Comparison of ENCODE assay signal across 9 cellular contexts in genomic region chr3:189305412-189305811, GRCh38.
DNase-seq lines count a peak whose midpoint lies in the region; ATAC-seq, FAIRE-seq and TF ChIP-seq lines count a peak whose summit lies in the region.
"Had no signal": no experiment of that assay in that cellular context is flagged by ENCODE, and none has a peak within 500 bp of the region (broad histone marks: within the 10 kb centered on the region; RNA-seq: fewer than 3 reads in every experiment).

No MANE protein-coding gene starts in this region.

- peak overlapping the region; percentile 83 for H3K27ac ChIP-seq in keratinocyte (ENCODE audit: control insufficient read depth, insufficient read depth, low read length)
- H3K27ac ChIP-seq: brain microvascular endothelial cell had no signal

- no peaks in the 10 kb centered on the region for H4K20me1 ChIP-seq in keratinocyte (ENCODE audit: control insufficient read depth, extremely low read depth, insufficient read depth, low read length)

- TF ChIP-seq CTCF in GM12865 (IDR thresholded peaks at IDR 0.05; ENCODE audit: insufficient read depth, low read depth, low read length, missing control alignments) = no peak
- TF ChIP-seq CTCF in keratinocyte (optimal IDR thresholded peaks at IDR 0.05 in 1 of 3, IDR thresholded peaks at IDR 0.05 in 1 of 3, conservative IDR thresholded peaks at IDR 0.05 in 1 of 3; ENCODE audit: extremely low read depth in 1 of 3, insufficient read depth in 2 of 3, low read length in 3 of 3) = no peak

- no peaks in the 10 kb centered on the region for H3K9me3 ChIP-seq in keratinocyte (ENCODE audit: control insufficient read depth, low read depth, low read length)

- H3K79me2 ChIP-seq in keratinocyte (ENCODE audit: control insufficient read depth, insufficient read depth, low read length) = no peaks in the 10 kb centered on the region

- ATAC-seq in GM19468 (IDR thresholded peaks at IDR 0.05; ENCODE audit: extremely low read depth, unreplicated experiment) = peak; percentile 31
- ATAC-seq in HG03565 (IDR thresholded peaks at IDR 0.05; ENCODE audit: unreplicated experiment) = peak; percentile 66

- dilution Hi-C loops in keratinocyte (cut with MboI; ENCODE audit: extremely low pct_ligation_motif_present, low sequenced_read_pairs) = no loop called here

- no peaks in the 10 kb centered on the region for H3K36me3 ChIP-seq in keratinocyte (ENCODE audit: control insufficient read depth in 2 of 2, extremely low read depth in 1 of 2, insufficient read depth in 2 of 2, low read length in 2 of 2)
- H3K36me3 ChIP-seq: brain microvascular endothelial cell had no signal

- DNase-seq in GM12865 (ENCODE audit: low read depth) (peak; percentile 78), keratinocyte (ENCODE audit: low read depth, low spot score) (no peak), LoVo (ENCODE audit: low spot score) (no peak), NCI-H526 treated with DMSO at 0.1 percent for 48 hours (lab: John Stamatoyannopoulos, UW) (no peak), GDM1 (lab: John Stamatoyannopoulos, UW) (no peak)
- DNase-seq in stimulated activated CD4-positive, alpha-beta T cell treated with anti-CD3 and anti-CD28 coated beads, Interleukin-15, amount 100 ng/mL, for 24 hours = no peak
- DNase-seq: brain microvascular endothelial cell had no signal

- H3K27me3 ChIP-seq in keratinocyte (ENCODE audit: control insufficient read depth, extremely low read depth, insufficient read depth, low read length) = no peaks in the 10 kb centered on the region
- H3K27me3 ChIP-seq: brain microvascular endothelial cell had no signal

- H2AFZ ChIP-seq in keratinocyte (ENCODE audit: control insufficient read depth, low read length) = no peak overlapping the region

- peak overlapping the region; percentile 16 for H3K9ac ChIP-seq in keratinocyte (ENCODE audit: control insufficient read depth, extremely low read depth, insufficient read depth, low read length)

- no peak for FAIRE-seq in keratinocyte (lab: Jason Lieb, UNC)

- no peak overlapping the region for H3K4me3 ChIP-seq in GM12865 (ENCODE audit: low read depth, low read length)
- peak overlapping the region in 1 of 3 experiments; percentile 10 for H3K4me3 ChIP-seq in keratinocyte (ENCODE audit: control insufficient read depth in 2 of 3, extremely low read depth in 1 of 3, insufficient read depth in 2 of 3, low read depth in 1 of 3, low read length in 3 of 3)

- peaks cover 70% of the 10 kb centered on the region for H3K4me1 ChIP-seq in keratinocyte (ENCODE audit: control insufficient read depth, extremely low read depth, insufficient read depth, low read length)

- H3K9me1 ChIP-seq in keratinocyte (ENCODE audit: control insufficient read depth, extremely low read depth, insufficient read depth, low read length) = no peaks in the 10 kb centered on the region

- peak overlapping the region; percentile 50 for H3K4me2 ChIP-seq in keratinocyte (ENCODE audit: control insufficient read depth, extremely low read depth, insufficient read depth, low read depth, low read length)
